In genomic region chr2:71639735-71640134, GRCh38 we compare ENCODE assay signal across 22 cellular contexts.
"Had no signal": no experiment of that assay in that cellular context is flagged by ENCODE, and none has a peak within 500 bp of the region (broad histone marks: within the 10 kb centered on the region; RNA-seq: fewer than 3 reads in every experiment).

No MANE protein-coding gene starts in this region.

- FAIRE-seq: pancreas, small intestine had no signal

- DNase-seq: naive thymus-derived CD4-positive, alpha-beta T cell; natural killer cell; nucleus accumbens; pancreas; right cardiac atrium; small intestine; stimulated activated CD4-positive, alpha-beta T cell treated with anti-CD3 and anti-CD28 coated beads, Interleukin-15, amount 100 ng/mL, for 24 hours; stimulated activated CD4-positive, alpha-beta T cell treated with anti-CD3 and anti-CD28 coated beads, Interleukin-2, amount 100 ng/mL, for 24 hours; stimulated activated CD4-positive, alpha-beta T cell treated with anti-CD3 and anti-CD28 coated beads, Interleukin-2, amount 100 ng/mL, for 48 hours; stimulated activated CD4-positive, alpha-beta T cell treated with anti-CD3 and anti-CD28 coated beads, Interleukin-4, amount 100 ng/mL, for 24 hours; stimulated activated naive B cell treated with anti-CD40 and anti-IgM and Interleukin-4, amounts not matched to agents 10 μg/mL and 1 μg/mL and 100 μg/mL, for 72 hours; stimulated activated naive CD4-positive, alpha-beta T cell treated with Interleukin-2 at 50 U/mL for 16 hours; stomach; tibial artery; transverse colon; upper lobe of right lung; uterus had no signal

- H3K4me1 ChIP-seq: neural progenitor cell, pancreas, prostate gland, transverse colon, upper lobe of right lung, uterus had no signal

- H3K4me3 ChIP-seq: neural progenitor cell, pancreas, prostate gland, stomach, thoracic aorta, tibial artery, transverse colon, upper lobe of right lung, uterus had no signal

- H3K27me3 ChIP-seq: neural progenitor cell, pancreas, tibial artery, transverse colon, upper lobe of right lung, uterus had no signal

- H3K4me2 ChIP-seq: neural progenitor cell had no signal

- H3K9ac ChIP-seq: neural progenitor cell had no signal

- H3K36me3 ChIP-seq: neural progenitor cell, pancreas, prostate gland, stomach, thoracic aorta, tibial artery, transverse colon, upper lobe of right lung, uterus had no signal

- ATAC-seq: naive thymus-derived CD4-positive, alpha-beta T cell; natural killer cell; pancreas; right cardiac atrium; sciatic nerve; stimulated activated effector memory CD8-positive, alpha-beta T cell treated with anti-CD3 and anti-CD28 coated beads, Interleukin-12 subunit alpha, Interleukin-12 subunit beta, amount 100 ng/mL, for 72 hours; stimulated activated naive B cell treated with anti-CD40 and anti-IgM and Interleukin-4, amounts not matched to agents 10 μg/mL and 1 μg/mL and 100 μg/mL, for 72 hours; upper lobe of right lung had no signal

- H3K9me3 ChIP-seq: pancreas, prostate gland, stomach, thoracic aorta, tibial artery, transverse colon, upper lobe of right lung, uterus had no signal

- H3K27ac ChIP-seq: neural progenitor cell, pancreas, prostate gland, stomach, thoracic aorta, tibial artery, transverse colon, upper lobe of right lung, uterus had no signal

- H2AFZ ChIP-seq: neural progenitor cell had no signal
